10 cellular contexts compared by ENCODE assay signal in genomic region chr4:158826057-158826456, GRCh38. TPM values are rescaled to one million over a fixed set of nuclear protein-coding genes. Genes with fewer than 3 reads are reported as not detected.
DNase-seq lines count a peak whose midpoint lies in the region; ATAC-seq, FAIRE-seq and TF ChIP-seq lines count a peak whose summit lies in the region.
"Had no signal": no experiment of that assay in that cellular context is flagged by ENCODE, and none has a peak within 500 bp of the region (broad histone marks: within the 10 kb centered on the region; RNA-seq: fewer than 3 reads in every experiment).

No MANE protein-coding gene starts in this region.

- H3K4me1 ChIP-seq in kidney (ENCODE audit: control insufficient read depth in 1 of 2, insufficient read depth in 1 of 2, low read depth in 1 of 2, low read length in 2 of 2) = peaks cover 51 to 69% of the 10 kb centered on the region in 2 donors

- H3K27ac ChIP-seq in kidney (ENCODE audit: low read depth in 2 of 2, low read length in 2 of 2) = peak overlapping the region; percentile 91 to 93

- peak; percentile 62 for ATAC-seq in GM21576 (IDR thresholded peaks at IDR 0.05; ENCODE audit: unreplicated experiment)
- peak; percentile 74 for ATAC-seq in HG03521 (IDR thresholded peaks at IDR 0.05; ENCODE audit: unreplicated experiment)
- ATAC-seq in esophagus mucosa = no peak

- H3K36me3 ChIP-seq in kidney (ENCODE audit: control insufficient read depth in 1 of 2, insufficient read depth in 2 of 2, low read length in 2 of 2) = peaks cover 0 to 19% of the 10 kb centered on the region in 2 donors

- FAIRE-seq in GM18507 (lab: Jason Lieb, UNC) (peak; percentile 61), kidney (lab: Jason Lieb, UNC) (no peak)

- no peaks in the 10 kb centered on the region for H3K9me3 ChIP-seq in kidney (ENCODE audit: control insufficient read depth in 1 of 2, low read length in 2 of 2)

- peak overlapping the region in 1 of 2 donors; percentile 75 for H3K9ac ChIP-seq in kidney (ENCODE audit: low read length in 2 of 2)

- TF ChIP-seq CTCF in kidney (IDR thresholded peaks at IDR 0.05; ENCODE audit: borderline replicate concordance, extremely low read depth, insufficient read depth) = no peak

- intact Hi-C loops in kidney (cut with DNase I) = no loop called here

- DNase-seq in GM18507 (ENCODE audit: extremely low spot score, insufficient read length, low read depth) (no peak), kidney (no peak), NCI-H345 (lab: John Stamatoyannopoulos, UW) (no peak), NK-92 (lab: John Stamatoyannopoulos, UW; ENCODE audit: unreplicated experiment) (no peak)
- DNase-seq in stimulated activated CD4-positive, alpha-beta T cell treated with anti-CD3 and anti-CD28 coated beads, Interleukin-1b, Interleukin-23, amount 100 ng/mL, for 48 hours = no peak
- DNase-seq: effector memory CD4-positive, alpha-beta T cell; T-helper 9 cell had no signal

- H3K4me3 ChIP-seq in kidney (ENCODE audit: low read length in 2 of 2) = peak overlapping the region in 1 of 2 donors; percentile 27

RNA-seq across cellular contexts. Expression of gene FNIP2, which starts 57.2 kb away (rescaled TPM):
- total RNA-seq in kidney (65.1 TPM), esophagus mucosa (10.2 TPM)
- 13.2 TPM for polyA plus RNA-seq in kidney (ENCODE audit: insufficient read depth, low read depth, low replicate concordance)
